ENCODE assay signal across 21 cellular contexts in genomic region chr1:4802024-4802423, GRCh38.
"Had no signal": no experiment of that assay in that cellular context is flagged by ENCODE, and none has a peak within 500 bp of the region (broad histone marks: within the 10 kb centered on the region; RNA-seq: fewer than 3 reads in every experiment).

No MANE protein-coding gene starts in this region.

- H3K79me2 ChIP-seq: parathyroid adenoma had no signal

- H3K4me3 ChIP-seq: lung, neural progenitor cell, psoas muscle, sigmoid colon, spleen, tibial nerve, uterus had no signal

- ATAC-seq: natural killer cell; stimulated activated effector memory CD8-positive, alpha-beta T cell treated with anti-CD3 and anti-CD28 coated beads, Interleukin-12 subunit alpha, Interleukin-12 subunit beta, amount 100 ng/mL, for 72 hours had no signal

- H3K4me3 Mint-ChIP-seq: immature natural killer cell; mesothelial cell of epicardium; naive B cell; natural killer cell; nephron progenitor cell; neural progenitor cell; stimulated activated effector memory CD8-positive, alpha-beta T cell treated with anti-CD3 and anti-CD28 coated beads, Interleukin-12 subunit alpha, Interleukin-12 subunit beta, amount 100 ng/mL, for 72 hours; stimulated activated naive CD8-positive, alpha-beta T cell treated with anti-CD3 and anti-CD28 coated beads, Interleukin-15, Interleukin-2, amounts not matched to agents 100 ng/mL and 50 ng/mL, for 24 hours; type B pancreatic cell had no signal

- H3K36me3 ChIP-seq: neural progenitor cell, neutrophil, sigmoid colon, spleen, tibial nerve, uterus had no signal

- H3K27ac ChIP-seq: neural progenitor cell, neutrophil, parathyroid adenoma, psoas muscle, sigmoid colon, spleen, tibial nerve, uterus had no signal

- H3K9me3 ChIP-seq: neutrophil, psoas muscle, uterus had no signal

- H3K36me3 Mint-ChIP-seq: immature natural killer cell; mesothelial cell of epicardium; natural killer cell; neural progenitor cell; stimulated activated effector memory CD8-positive, alpha-beta T cell treated with anti-CD3 and anti-CD28 coated beads, Interleukin-12 subunit alpha, Interleukin-12 subunit beta, amount 100 ng/mL, for 72 hours; type B pancreatic cell had no signal

- H3K4me2 ChIP-seq: neural progenitor cell had no signal

- H3K4me1 ChIP-seq: neural progenitor cell, parathyroid adenoma, psoas muscle, spleen, tibial nerve, uterus had no signal

- H2AFZ ChIP-seq: neural progenitor cell, parathyroid adenoma had no signal

- DNase-seq: immature natural killer cell; mesendoderm; naive B cell; natural killer cell; nephron progenitor cell; small intestine; stimulated activated CD4-positive, alpha-beta T cell treated with anti-CD3 and anti-CD28 coated beads, Interleukin-4, amount 100 ng/mL, for 24 hours; stimulated activated naive CD4-positive, alpha-beta T cell had no signal

- H3K4me1 Mint-ChIP-seq: immature natural killer cell; mesothelial cell of epicardium; natural killer cell; nephron progenitor cell; neural progenitor cell; stimulated activated effector memory CD8-positive, alpha-beta T cell treated with anti-CD3 and anti-CD28 coated beads, Interleukin-12 subunit alpha, Interleukin-12 subunit beta, amount 100 ng/mL, for 72 hours had no signal

- H3K27me3 ChIP-seq: neural progenitor cell, neutrophil, sigmoid colon, tibial nerve, uterus had no signal

- H3K9me3 Mint-ChIP-seq: stimulated activated effector memory CD8-positive, alpha-beta T cell treated with anti-CD3 and anti-CD28 coated beads, Interleukin-12 subunit alpha, Interleukin-12 subunit beta, amount 100 ng/mL, for 72 hours; type B pancreatic cell had no signal

- H3K27ac Mint-ChIP-seq: immature natural killer cell; mesothelial cell of epicardium; natural killer cell; nephron progenitor cell; neural progenitor cell; stimulated activated effector memory CD8-positive, alpha-beta T cell treated with anti-CD3 and anti-CD28 coated beads, Interleukin-12 subunit alpha, Interleukin-12 subunit beta, amount 100 ng/mL, for 72 hours; stimulated activated naive CD8-positive, alpha-beta T cell treated with anti-CD3 and anti-CD28 coated beads, Interleukin-15, Interleukin-2, amounts not matched to agents 100 ng/mL and 50 ng/mL, for 24 hours; type B pancreatic cell had no signal
